Comparison of ENCODE assay signal across 7 cellular contexts in the genomic region with DNA sequence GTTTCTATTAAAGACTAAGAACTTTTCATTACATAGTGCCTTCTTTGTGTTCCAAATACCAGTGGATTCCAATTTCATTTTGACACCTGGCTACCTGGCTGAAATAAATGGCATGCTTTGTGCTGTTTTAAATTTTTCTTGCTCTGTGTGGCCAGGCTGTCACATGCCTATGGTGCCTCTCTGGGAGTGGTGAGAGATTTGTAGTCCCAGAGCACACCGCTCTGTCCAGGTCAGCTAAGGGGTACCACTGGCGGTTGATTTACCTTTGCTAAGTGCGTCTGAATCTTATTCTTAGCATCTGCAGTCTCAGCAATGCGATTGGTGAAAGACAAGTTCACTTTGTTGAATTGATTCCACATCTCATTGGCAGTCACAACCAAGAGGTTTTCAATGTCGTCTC. TPM values are rescaled to one million over a fixed set of nuclear protein-coding genes. Genes with fewer than 3 reads are reported as not detected.
"Had no signal": no experiment of that assay in that cellular context is flagged by ENCODE, and none has a peak within 500 bp of the region (broad histone marks: within the 10 kb centered on the region; RNA-seq: fewer than 3 reads in every experiment).

No MANE protein-coding gene starts in this region.

- ATAC-seq: GM23338, HepG2, K562 had no signal

- DNase-seq: H9, HCEC 1CT, IMR-90 had no signal

- H3K4me3 ChIP-seq: GM23338, K562 had no signal

RNA-seq across cellular contexts. Expression of a gene that starts 29.4 kb away (rescaled TPM):
- total RNA-seq: HT-29, IMR-90, K562 had no signal
- polyA plus RNA-seq: K562 had no signal

RNA-seq across cellular contexts. Expression of a gene that starts 46.9 kb away (rescaled TPM):
- total RNA-seq: HT-29 had no signal
